ENCODE assay signal across 1 cellular context in genomic region chr18:3250237-3251107, GRCh38.
TF ChIP-seq lines count a peak whose summit lies in the region.

No MANE protein-coding gene starts in this region.

TF ChIP-seq in GM12878, 131 proteins besides CTCF, POLR2A, EP300 and RAD21 (continues in another document):
- TF ChIP-seq TBL1XR1 (IDR thresholded peaks at IDR 0.05; ENCODE audit: low read depth, low read length) (no peak), BRCA1 (IDR thresholded peaks at IDR 0.05; ENCODE audit: low read depth, low read length) (no peak), PKNOX1 (IDR thresholded peaks at IDR 0.05) (0 out of 2 replicates have a peak, but pooled peaks have one; percentile 11), ZNF274 (IDR thresholded peaks at IDR 0.05; ENCODE audit: insufficient read depth, insufficient read length) (no peak), ZNF687 (IDR thresholded peaks at IDR 0.05) (0 out of 2 replicates have a peak, but pooled peaks have one; percentile 24), PML (IDR thresholded peaks at IDR 0.05; ENCODE audit: low read length) (0 out of 2 replicates have a peak, but pooled peaks have one; percentile 45), BHLHE40 (IDR thresholded peaks at IDR 0.05; ENCODE audit: borderline replicate concordance in 1 of 2, low read depth in 2 of 2, low read length in 1 of 2) (peak; percentile 24 to 28; a peak in 1 of 4 replicates), ATF2 (IDR thresholded peaks at IDR 0.05; ENCODE audit: low read length) (peak; percentile 59), MEF2A (IDR thresholded peaks at IDR 0.05; ENCODE audit: insufficient read depth, low read depth, low read length) (0 out of 2 replicates have a peak, but pooled peaks have one; percentile 5), STAT1 (conservative IDR thresholded peaks at IDR 0.05) (no peak), CREB1 (IDR thresholded peaks at IDR 0.05; ENCODE audit: low read depth) (0 out of 2 replicates have a peak, but pooled peaks have one; percentile 15), TCF7 (IDR thresholded peaks at IDR 0.05; ENCODE audit: borderline replicate concordance) (0 out of 2 replicates have a peak, but pooled peaks have one; percentile 24), GABPA (IDR thresholded peaks at IDR 0.05; ENCODE audit: low read depth) (no peak), WRNIP1 (IDR thresholded peaks at IDR 0.05; ENCODE audit: borderline replicate concordance, low read depth, low read length) (no peak), CUX1 (IDR thresholded peaks at IDR 0.05; ENCODE audit: insufficient replicate concordance, low read depth, low read length) (no peak), ZBTB40 (IDR thresholded peaks at IDR 0.05; ENCODE audit: borderline replicate concordance) (no peak), SMAD1 (IDR thresholded peaks at IDR 0.05; ENCODE audit: low read depth, partially characterized antibody) (peak; percentile 33), NFIC (IDR thresholded peaks at IDR 0.05; ENCODE audit: low read depth, low read length) (peak; percentile 57), SMC3 (IDR thresholded peaks at IDR 0.05; ENCODE audit: borderline replicate concordance, low read length) (no peak), POLR2AphosphoS5 (IDR thresholded peaks at IDR 0.05; ENCODE audit: low read length) (peak; percentile 85), RAD51 (IDR thresholded peaks at IDR 0.05) (no peak), CHD1 (IDR thresholded peaks at IDR 0.05; ENCODE audit: low read depth, low read length) (no peak), RUNX3 (IDR thresholded peaks at IDR 0.05; ENCODE audit: low read length) (peak; percentile 21; the same call in 1 of the 2 replicates), BMI1 (IDR thresholded peaks at IDR 0.05; ENCODE audit: borderline replicate concordance) (no peak), ZNF622 (IDR thresholded peaks at IDR 0.05) (no peak), FOXK2 (IDR thresholded peaks at IDR 0.05) (no peak), CEBPZ (IDR thresholded peaks at IDR 0.05; ENCODE audit: low read depth, low read length) (no peak), ZNF217 (IDR thresholded peaks at IDR 0.05) (no peak), IKZF1 (conservative IDR thresholded peaks at IDR 0.05) (peak; percentile 19; the same call in 1 of the 2 replicates), NFYA (IDR thresholded peaks at IDR 0.05; ENCODE audit: borderline replicate concordance, low read depth, low read length) (no peak), JUNB (IDR thresholded peaks at IDR 0.05) (peak; percentile 91), SPI1 (IDR thresholded peaks at IDR 0.05; ENCODE audit: borderline replicate concordance, insufficient read depth, low read depth, low read length) (no peak), YBX1 (IDR thresholded peaks at IDR 0.05) (no peak), ZBTB4 (CRISPR knock-in tag; IDR thresholded peaks at IDR 0.05) (no peak), ZNF384 (IDR thresholded peaks at IDR 0.05; ENCODE audit: borderline replicate concordance, low read depth, low read length) (no peak), IKZF2 (IDR thresholded peaks at IDR 0.05) (peak in 1 of 2 experiments; percentile 56; a peak in 2 of 4 replicates), ATF7 (IDR thresholded peaks at IDR 0.05; ENCODE audit: low read depth) (peak; percentile 51)
